23 cellular contexts compared by ENCODE assay signal in genomic region chr12:1643056-1643455, GRCh38. TPM values are rescaled to one million over a fixed set of nuclear protein-coding genes. Genes with fewer than 3 reads are reported as not detected.
"Had no signal": no experiment of that assay in that cellular context is flagged by ENCODE, and none has a peak within 500 bp of the region (broad histone marks: within the 10 kb centered on the region; RNA-seq: fewer than 3 reads in every experiment).

No MANE protein-coding gene starts in this region.

- ATAC-seq: activated CD8-positive, alpha-beta memory T cell treated with anti-CD3 and anti-CD28 coated beads, Interleukin-2, amount 10 ng/mL, durations not matched to agents 7 days and 5 days; activated naive CD4-positive, alpha-beta T cell treated with anti-CD3 and anti-CD28 coated beads, Interleukin-2, amount 50 U/mL, for 72 hours; activated naive CD8-positive, alpha-beta T cell treated with anti-CD3 and anti-CD28 coated beads, Interleukin-2, amount 50 U/mL, for 24 hours; activated T-cell treated with anti-CD3 and anti-CD28 coated beads, Interleukin-2, amount 50 U/mL, for 4 hours; body of pancreas had no signal

- H3K27ac ChIP-seq: ascending aorta, body of pancreas, Peyer's patch, RWPE1 had no signal

- H3K36me3 ChIP-seq: ascending aorta, Peyer's patch had no signal

- H3K27ac Mint-ChIP-seq: activated B cell treated with CpG ODN at 0.5 μM for 24 hours; activated CD4-positive, alpha-beta T cell treated with anti-CD3 and anti-CD28 coated beads, Interleukin-2, amount 10 ng/mL, durations not matched to agents 24 days and 14 days; activated CD8-positive, alpha-beta memory T cell treated with anti-CD3 and anti-CD28 coated beads, Interleukin-2, amount 10 ng/mL, durations not matched to agents 7 days and 5 days; activated naive CD8-positive, alpha-beta T cell treated with anti-CD3 and anti-CD28 coated beads, Interleukin-2, amount 50 U/mL, for 24 hours; T-helper 1 cell treated with Interleukin-12 subunit alpha and Interleukin-12 subunit beta and Interleukin-4 antibody, amounts not matched to agents 30 μg/mL and 1 μg/mL, for 36 hours had no signal

- H3K9me3 Mint-ChIP-seq: activated B cell treated with CpG ODN at 0.5 μM for 24 hours; activated CD4-positive, alpha-beta T cell treated with anti-CD3 and anti-CD28 coated beads, Interleukin-2, amount 10 ng/mL, durations not matched to agents 24 days and 14 days; activated naive CD4-positive, alpha-beta T cell treated with anti-CD3 and anti-CD28 coated beads, Interleukin-2, amount 50 U/mL, for 72 hours; activated naive CD8-positive, alpha-beta T cell treated with anti-CD3 and anti-CD28 coated beads, Interleukin-2, amount 50 U/mL, for 24 hours; activated T-cell treated with anti-CD3 and anti-CD28 coated beads, Interleukin-2, amount 50 U/mL, for 4 hours; T-helper 1 cell treated with Interleukin-12 subunit alpha and Interleukin-12 subunit beta and Interleukin-4 antibody, amounts not matched to agents 30 μg/mL and 1 μg/mL, for 36 hours had no signal

- H3K27me3 ChIP-seq: ascending aorta, body of pancreas, MG63, Peyer's patch had no signal

- H3K9me3 ChIP-seq: ascending aorta, body of pancreas, MG63, Peyer's patch had no signal

- H3K4me3 Mint-ChIP-seq: activated B cell treated with CpG ODN at 0.5 μM for 24 hours; activated CD4-positive, alpha-beta T cell treated with anti-CD3 and anti-CD28 coated beads, Interleukin-2, amount 10 ng/mL, durations not matched to agents 24 days and 14 days; activated CD8-positive, alpha-beta memory T cell treated with anti-CD3 and anti-CD28 coated beads, Interleukin-2, amount 10 ng/mL, durations not matched to agents 7 days and 5 days; activated naive CD8-positive, alpha-beta T cell treated with anti-CD3 and anti-CD28 coated beads, Interleukin-2, amount 50 U/mL, for 24 hours; activated T-cell treated with anti-CD3 and anti-CD28 coated beads, Interleukin-2, amount 50 U/mL, for 4 hours; T-helper 1 cell treated with Interleukin-12 subunit alpha and Interleukin-12 subunit beta and Interleukin-4 antibody, amounts not matched to agents 30 μg/mL and 1 μg/mL, for 36 hours had no signal

- DNase-seq: activated B cell treated with CpG ODN at 0.5 μM for 24 hours; activated CD4-positive, alpha-beta T cell treated with anti-CD3 and anti-CD28 coated beads for 1 hour; activated CD4-positive, alpha-beta T cell treated with anti-CD3 and anti-CD28 coated beads, Interleukin-2, amount 10 ng/mL, durations not matched to agents 24 days and 14 days; activated CD4-positive, alpha-beta T cell treated with anti-CD3 and anti-CD28 coated beads, Interleukin-2, amount 50 U/mL, for 48 hours; activated CD8-positive, alpha-beta memory T cell treated with anti-CD3 and anti-CD28 coated beads, Interleukin-2, amount 10 ng/mL, durations not matched to agents 7 days and 5 days; activated effector memory CD4-positive, alpha-beta T cell treated with anti-CD3 and anti-CD28 coated beads, Interleukin-2, amount 50 U/mL, for 16 hours; activated naive CD4-positive, alpha-beta T cell treated with Interleukin-2 at 50 U/mL for 16 hours; activated naive CD8-positive, alpha-beta T cell treated with anti-CD3 and anti-CD28 coated beads, Interleukin-2, amount 50 U/mL, for 24 hours; activated T-cell treated with anti-CD3 and anti-CD28 coated beads, Interleukin-2, amount 50 U/mL, for 4 hours; amniotic stem cell; body of pancreas; MG63; NCI-H1436; NCI-H2029 treated with DMSO at 0.1 percent for 48 hours; NCI-H2171; NCI-H2227 treated with DMSO at 0.1 percent for 48 hours; NCI-H526 treated with DMSO at 0.1 percent for 48 hours; Peyer's patch; SHP77 treated with DMSO at 0.1 percent for 48 hours had no signal

- H3K36me3 Mint-ChIP-seq: activated CD8-positive, alpha-beta memory T cell treated with anti-CD3 and anti-CD28 coated beads, Interleukin-2, amount 10 ng/mL, durations not matched to agents 7 days and 5 days; activated naive CD4-positive, alpha-beta T cell treated with anti-CD3 and anti-CD28 coated beads, Interleukin-2, amount 50 U/mL, for 72 hours had no signal

- H3K4me3 ChIP-seq: ascending aorta, body of pancreas, MG63, Peyer's patch had no signal

RNA-seq across cellular contexts. Expression of gene WNT5B, which starts 14.0 kb away (rescaled TPM):
- total RNA-seq: body of pancreas had no signal
